Comparison of ENCODE assay signal across 13 cellular contexts in the genomic region with DNA sequence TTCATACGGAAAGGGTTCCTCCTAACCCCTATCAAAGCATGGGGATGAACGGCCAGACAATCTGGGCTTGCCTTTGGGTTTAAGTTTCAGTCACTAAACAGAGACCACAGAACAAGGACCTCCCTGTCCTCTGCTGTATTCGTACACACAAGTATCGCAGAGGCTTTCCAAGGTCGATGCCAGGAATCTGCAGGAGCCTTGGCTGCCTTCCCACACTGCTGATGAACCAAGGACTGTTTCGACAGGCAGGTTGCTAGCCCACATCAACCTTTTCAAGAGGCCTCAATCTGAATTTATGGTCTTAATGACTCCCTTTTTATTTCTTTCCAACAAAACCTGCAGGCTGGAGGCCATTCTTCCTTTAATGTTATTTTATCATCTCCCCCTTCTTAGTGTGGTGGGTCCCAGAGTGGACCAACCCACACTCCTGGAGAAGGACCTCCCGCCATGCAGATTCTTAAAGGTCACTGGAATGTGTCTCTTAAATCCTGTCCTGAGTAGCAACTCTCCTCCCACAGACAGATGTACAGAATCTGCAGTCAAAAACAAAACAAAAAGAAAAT. TPM values are rescaled to one million over a fixed set of nuclear protein-coding genes. Genes with fewer than 3 reads are reported as not detected.
DNase-seq lines count a peak whose midpoint lies in the region; ATAC-seq and TF ChIP-seq lines count a peak whose summit lies in the region.
"Had no signal": no experiment of that assay in that cellular context is flagged by ENCODE, and none has a peak within 500 bp of the region (broad histone marks: within the 10 kb centered on the region; RNA-seq: fewer than 3 reads in every experiment).

No MANE protein-coding gene starts in this region.

- POLR2A ChIA-PET in WTC11 (lab: Charles Lee), result no interaction called here
- POLR2A ChIA-PET in CD8-positive, alpha-beta memory T cell (lab: Charles Lee), result no interaction called here

- H3K27me3 ChIP-seq in heart right ventricle (peaks cover 0 to 15% (median 0%) of the 10 kb centered on the region in 7 donors), prostate gland (replicated peaks; ENCODE audit: insufficient read depth) (no peaks in the 10 kb centered on the region)
- peaks cover 12% of the 10 kb centered on the region for H3K27me3 ChIP-seq in CD8-positive, alpha-beta memory T cell (ENCODE audit: insufficient read depth, low read length, poor library complexity, severe bottlenecking)
- H3K27me3 ChIP-seq: colonic mucosa had no signal

- H3K4me3 ChIP-seq in LNCaP clone FGC (ENCODE audit: low read depth, low read length) (no peak overlapping the region), heart right ventricle (no peak overlapping the region), prostate gland (no peak overlapping the region), foreskin fibroblast (ENCODE audit: low read depth in 1 of 2, low read length in 2 of 2) (no peak overlapping the region)
- H3K4me3 ChIP-seq in CD8-positive, alpha-beta memory T cell (ENCODE audit: low read length), result no peak overlapping the region
- H3K4me3 ChIP-seq: colonic mucosa, esophagus squamous epithelium, GM23338 had no signal

- intact Hi-C loops in heart right ventricle (cut with DNase I), result no loop called here
- intact Hi-C loops in prostate gland (cut with DNase I), result no loop called here

- no peak for TF ChIP-seq POLR2A in prostate gland (IDR thresholded peaks at IDR 0.05)

- TF ChIP-seq CTCF in LNCaP clone FGC (IDR thresholded peaks at IDR 0.05; ENCODE audit: control insufficient read depth, extremely low read depth, insufficient read depth), result no peak
- TF ChIP-seq CTCF in heart right ventricle (IDR thresholded peaks at IDR 0.05), result no peak
- no peak for TF ChIP-seq CTCF in prostate gland (IDR thresholded peaks at IDR 0.05)
- no peak for TF ChIP-seq CTCF in WTC11 (IDR thresholded peaks at IDR 0.05)
- TF ChIP-seq CTCF in foreskin fibroblast (IDR thresholded peaks at IDR 0.05; ENCODE audit: low read depth, low read length), result no peak

- peaks cover 0 to 53% (median 18%) of the 10 kb centered on the region in 9 donors for H3K4me1 ChIP-seq in heart right ventricle
- H3K4me1 ChIP-seq in prostate gland (replicated peaks), result no peaks in the 10 kb centered on the region
- H3K4me1 ChIP-seq in CD8-positive, alpha-beta memory T cell (ENCODE audit: insufficient read depth, low read length), result no peaks in the 10 kb centered on the region
- H3K4me1 ChIP-seq: colonic mucosa, esophagus squamous epithelium had no signal

- 28 to 35% methylated on average over 7 of the region's 7 CpGs for WGBS in heart right ventricle, 2 donors
- WGBS in prostate gland, result 36% methylated on average over 7 of the region's 7 CpGs

- H3K36me3 ChIP-seq in heart right ventricle (peaks cover 0 to 41% (median 3%) of the 10 kb centered on the region in 9 donors), prostate gland (no peaks in the 10 kb centered on the region)
- H3K36me3 ChIP-seq in CD8-positive, alpha-beta memory T cell (ENCODE audit: insufficient read depth, low read length), result no peaks in the 10 kb centered on the region
- H3K36me3 ChIP-seq: colonic mucosa had no signal

- H3K4me1 Mint-ChIP-seq in WTC11, result peaks cover 3% of the 10 kb centered on the region; the same call in 1 of the 2 replicates
- no peaks in the 10 kb centered on the region for H3K4me1 Mint-ChIP-seq in CD8-positive, alpha-beta memory T cell
- H3K4me1 Mint-ChIP-seq: activated naive CD4-positive, alpha-beta T cell treated with anti-CD3 and anti-CD28 coated beads, Interleukin-2, amount 10 ng/mL, durations not matched to agents 7 days and 5 days had no signal

- H3K4me3 Mint-ChIP-seq in WTC11, result no peak overlapping the region
- H3K4me3 Mint-ChIP-seq in CD8-positive, alpha-beta memory T cell, result no peak overlapping the region
- H3K4me3 Mint-ChIP-seq: activated naive CD4-positive, alpha-beta T cell treated with anti-CD3 and anti-CD28 coated beads, Interleukin-2, amount 10 ng/mL, durations not matched to agents 7 days and 5 days; GM23338 had no signal

- ATAC-seq in heart right ventricle (peak; percentile 61 to 95 (median 84)), WTC11 (no peak)
- ATAC-seq: GM23338 had no signal

- H3K27ac ChIP-seq in heart right ventricle (peak overlapping the region in 3 of 10 donors; percentile 1 to 54 (median 7)), prostate gland (no peak overlapping the region)
- no peak overlapping the region for H3K27ac ChIP-seq in CD8-positive, alpha-beta memory T cell (ENCODE audit: low read depth, low read length)
- H3K27ac ChIP-seq: colonic mucosa, esophagus squamous epithelium had no signal

- peak; percentile 71 for DNase-seq in LNCaP clone FGC (ENCODE audit: low read depth)
- DNase-seq in RPMI7951 (ENCODE audit: low read depth), result peak; percentile 42
- peak; percentile 59 to 74 for DNase-seq in heart right ventricle
- peak; percentile 59 for DNase-seq in prostate gland (ENCODE audit: low spot score)
- no peak for DNase-seq in WTC11 (ENCODE audit: low spot score)
- DNase-seq in GM19240 (ENCODE audit: insufficient read length, low spot score), result no peak
- no peak for DNase-seq in foreskin fibroblast
- no peak for DNase-seq in CD8-positive, alpha-beta memory T cell
- DNase-seq: activated naive CD4-positive, alpha-beta T cell treated with anti-CD3 and anti-CD28 coated beads, Interleukin-2, amount 10 ng/mL, durations not matched to agents 7 days and 5 days; colonic mucosa; esophagus squamous epithelium; retina had no signal

- CTCF ChIA-PET in WTC11 (lab: Charles Lee), result no interaction called here
- CTCF ChIA-PET in CD8-positive, alpha-beta memory T cell (lab: Charles Lee), result interaction anchor here (1.4 kb wide), 1 partner anchor 13 kb away, joined by 4 read pairs; no protein-coding TSS in a partner anchor

- no peaks in the 10 kb centered on the region for H3K36me3 Mint-ChIP-seq in WTC11
- no peaks in the 10 kb centered on the region for H3K36me3 Mint-ChIP-seq in CD8-positive, alpha-beta memory T cell
- H3K36me3 Mint-ChIP-seq: activated naive CD4-positive, alpha-beta T cell treated with anti-CD3 and anti-CD28 coated beads, Interleukin-2, amount 10 ng/mL, durations not matched to agents 7 days and 5 days had no signal

- no peaks in the 10 kb centered on the region for H3K27me3 Mint-ChIP-seq in WTC11 (ENCODE audit: low read depth)
- peaks cover 19 to 72% of the 10 kb centered on the region in 2 donors for H3K27me3 Mint-ChIP-seq in CD8-positive, alpha-beta memory T cell

- H3K9me3 ChIP-seq in heart right ventricle (no peaks in the 10 kb centered on the region), prostate gland (no peaks in the 10 kb centered on the region)
- no peaks in the 10 kb centered on the region for H3K9me3 ChIP-seq in CD8-positive, alpha-beta memory T cell (ENCODE audit: low read length)
- H3K9me3 ChIP-seq: colonic mucosa, esophagus squamous epithelium had no signal

- no peak overlapping the region for H3K27ac Mint-ChIP-seq in WTC11
- no peak overlapping the region for H3K27ac Mint-ChIP-seq in CD8-positive, alpha-beta memory T cell
- H3K27ac Mint-ChIP-seq: activated naive CD4-positive, alpha-beta T cell treated with anti-CD3 and anti-CD28 coated beads, Interleukin-2, amount 10 ng/mL, durations not matched to agents 7 days and 5 days; GM23338 had no signal

- H3K9me3 Mint-ChIP-seq in WTC11, result 0 out of 2 replicates have a peak, but pooled peaks cover 2% of the 10 kb centered on the region
- no peaks in the 10 kb centered on the region for H3K9me3 Mint-ChIP-seq in CD8-positive, alpha-beta memory T cell
- H3K9me3 Mint-ChIP-seq: activated naive CD4-positive, alpha-beta T cell treated with anti-CD3 and anti-CD28 coated beads, Interleukin-2, amount 10 ng/mL, durations not matched to agents 7 days and 5 days; GM23338 had no signal

TF ChIP-seq in WTC11, 78 proteins besides CTCF, POLR2A, EP300 and RAD21:
- TF ChIP-seq, protein P1, sequence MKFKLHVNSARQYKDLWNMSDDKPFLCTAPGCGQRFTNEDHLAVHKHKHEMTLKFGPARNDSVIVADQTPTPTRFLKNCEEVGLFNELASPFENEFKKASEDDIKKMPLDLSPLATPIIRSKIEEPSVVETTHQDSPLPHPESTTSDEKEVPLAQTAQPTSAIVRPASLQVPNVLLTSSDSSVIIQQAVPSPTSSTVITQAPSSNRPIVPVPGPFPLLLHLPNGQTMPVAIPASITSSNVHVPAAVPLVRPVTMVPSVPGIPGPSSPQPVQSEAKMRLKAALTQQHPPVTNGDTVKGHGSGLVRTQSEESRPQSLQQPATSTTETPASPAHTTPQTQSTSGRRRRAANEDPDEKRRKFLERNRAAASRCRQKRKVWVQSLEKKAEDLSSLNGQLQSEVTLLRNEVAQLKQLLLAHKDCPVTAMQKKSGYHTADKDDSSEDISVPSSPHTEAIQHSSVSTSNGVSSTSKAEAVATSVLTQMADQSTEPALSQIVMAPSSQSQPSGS (CRISPR knock-in tag; IDR thresholded peaks at IDR 0.05; ENCODE audit: borderline replicate concordance, low read depth), result no peak
TF ChIP-seq in WTC11: peak in this region for 0.

RNA-seq across cellular contexts. Expression of a gene that starts 45.6 kb away (rescaled TPM):
- total RNA-seq in RPMI7951 (2014; rRNA removed; shearing (Covaris generic)), result 0.49 and 1.2 TPM in 2 replicates
- total RNA-seq in heart right ventricle (10 to 100 TPM; 16.5 to 39.8 (median 21.4) TPM), prostate gland (100 to 1,000 TPM in 1 of 2 donors, 1 to 10 TPM in 1; 8.3 to 113 TPM), WTC11 (2021) (1.7 to 2.2 TPM (median 1.8 TPM) in 3 replicates)
- polyA plus RNA-seq in heart right ventricle, result 10 to 100 TPM in 1 of 2 donors, 1 to 10 TPM in 1; 7.7 to 13.0 TPM
- under 1 TPM; 0.02 to 0.04 TPM for total RNA-seq in CD8-positive, alpha-beta memory T cell
- polyA plus RNA-seq in CD8-positive, alpha-beta memory T cell, result not detected

Comparison
In these comparisons a context has a peak if more than half of its experiments do, and no peak if none do; other contexts are left out.
1. DNase-seq: peak in LNCaP clone FGC (single experiment), RPMI7951 (single experiment), heart right ventricle (2 of 2) and prostate gland (single experiment); none in WTC11 (single experiment), GM19240 (single experiment), foreskin fibroblast (0 of 2) and CD8-positive, alpha-beta memory T cell (0 of 5).